In the genomic region with DNA sequence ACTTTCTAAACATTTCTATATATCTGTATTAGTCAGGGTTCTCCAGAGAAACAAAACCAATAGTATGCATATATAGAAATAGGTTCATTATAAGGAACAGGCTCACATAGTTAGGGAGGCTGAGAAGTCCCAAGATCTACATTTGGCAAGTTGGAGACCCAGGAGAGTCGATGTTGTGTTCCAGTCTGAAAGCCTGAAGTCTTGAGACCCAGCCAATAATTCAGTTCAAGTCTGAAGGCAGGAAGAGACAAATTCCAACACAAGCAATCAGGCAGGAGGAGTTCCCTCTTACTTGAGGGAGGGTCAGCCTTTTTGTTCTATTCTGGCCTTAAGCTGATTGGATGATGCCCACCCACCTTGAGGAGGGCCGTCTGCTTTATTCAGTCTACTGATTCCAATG, we compare ENCODE assay signal across 15 cellular contexts.
"Had no signal": no experiment of that assay in that cellular context is flagged by ENCODE, and none has a peak within 500 bp of the region (broad histone marks: within the 10 kb centered on the region; RNA-seq: fewer than 3 reads in every experiment).

No MANE protein-coding gene starts in this region.

- H3K4me3 ChIP-seq: coronary artery, ovary, prostate gland, testis, vagina had no signal

- H3K27ac ChIP-seq: coronary artery, ovary, prostate gland, testis, vagina, WERI-Rb-1 had no signal

- H3K9me3 ChIP-seq: ovary, prostate gland, testis, vagina had no signal

- H3K4me1 ChIP-seq: testis had no signal

- H3K27me3 ChIP-seq: ovary, testis, vagina had no signal

- H3K36me3 ChIP-seq: ovary, prostate gland, vagina, WERI-Rb-1 had no signal

- ATAC-seq: left colon had no signal

- DNase-seq: activated CD4-positive, alpha-beta T cell treated with anti-CD3 and anti-CD28 coated beads for 1 hour; activated CD4-positive, alpha-beta T cell treated with anti-CD3 and anti-CD28 coated beads, Interleukin-2, amount 50 U/mL, for 1 hour; aorta; erythroblast; glutamatergic neuron; hippocampal formation; islet precursor cell; left colon; ovary; stimulated activated CD4-positive, alpha-beta T cell treated with anti-CD3 and anti-CD28 coated beads, Interleukin-4, amount 100 ng/mL, for 1 hour; testis; WERI-Rb-1 had no signal
